11 cellular contexts compared by ENCODE assay signal in the genomic region with DNA sequence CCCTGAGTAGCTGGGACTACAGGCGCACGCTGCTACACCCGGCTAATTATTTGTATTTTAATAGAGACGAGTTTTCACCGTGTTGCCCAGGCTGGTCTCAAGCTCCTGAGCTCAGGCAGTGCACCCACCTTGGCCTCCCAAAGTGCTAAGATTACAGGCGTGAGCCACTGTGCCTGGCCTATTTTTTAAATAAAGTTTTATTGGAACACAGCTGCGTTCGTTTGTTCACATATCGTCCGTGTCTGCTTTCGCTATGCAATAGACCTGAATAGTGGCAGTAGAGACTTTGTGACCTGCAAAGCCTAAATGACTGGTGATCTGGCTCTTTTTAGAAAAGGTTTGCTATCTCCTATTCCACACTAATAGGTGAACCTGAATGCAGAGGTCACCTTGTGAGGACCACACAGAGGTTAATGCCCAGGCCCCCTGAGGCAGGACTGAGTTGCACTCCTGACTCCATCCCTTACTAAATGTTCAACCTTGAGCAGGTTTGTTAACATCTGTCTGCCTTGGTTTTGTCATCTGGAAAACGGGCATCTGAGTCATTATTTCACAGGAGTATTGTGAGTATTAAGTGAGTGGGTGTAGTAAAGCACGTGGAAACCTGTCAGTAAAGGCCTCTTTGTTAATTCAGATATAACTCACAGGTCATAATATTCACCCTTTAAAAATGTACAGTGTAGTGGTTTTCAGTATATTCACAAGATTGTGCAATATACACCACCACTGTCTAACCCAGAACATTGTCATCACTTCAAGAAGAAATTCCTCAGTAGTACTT.
DNase-seq lines count a peak whose midpoint lies in the region; ATAC-seq, FAIRE-seq and TF ChIP-seq lines count a peak whose summit lies in the region.
"Had no signal": no experiment of that assay in that cellular context is flagged by ENCODE, and none has a peak within 500 bp of the region (broad histone marks: within the 10 kb centered on the region; RNA-seq: fewer than 3 reads in every experiment).

No MANE protein-coding gene starts in this region.

- peak overlapping the region; percentile 84 for H3K27ac ChIP-seq in upper lobe of right lung
- no peak overlapping the region for H3K27ac ChIP-seq in small intestine (ENCODE audit: low read depth in 1 of 2, low read length in 1 of 2)

- H3K36me3 Mint-ChIP-seq in activated naive CD4-positive, alpha-beta T cell treated with anti-CD3 and anti-CD28 coated beads, Interleukin-2, amount 50 U/mL, for 72 hours = peaks cover 17 to 24% of the 10 kb centered on the region in 2 donors
- peaks cover 43% of the 10 kb centered on the region for H3K36me3 Mint-ChIP-seq in activated T-helper 1 cell treated with anti-CD3 and anti-CD28 coated beads, Interleukin-12 subunit alpha, Interleukin-12 subunit beta, Interleukin-2, Interleukin-4 antibody, amounts not matched to agents 30 ng/mL and 10 ng/mL and 1 ng/mL, durations not matched to agents 14 hours and 24 hours and 36 hours (ENCODE audit: low read depth)

- whole genome bisulfite sequencing in small intestine, 3 donors = 91 to 92% (median 92%) methylated on average over 13 of the region's 13 CpGs

- H3K27ac Mint-ChIP-seq in activated naive CD4-positive, alpha-beta T cell treated with anti-CD3 and anti-CD28 coated beads, Interleukin-2, amount 50 U/mL, for 72 hours = peak overlapping the region; percentile 70 to 92
- peak overlapping the region; percentile 78 for H3K27ac Mint-ChIP-seq in activated T-helper 1 cell treated with anti-CD3 and anti-CD28 coated beads, Interleukin-12 subunit alpha, Interleukin-12 subunit beta, Interleukin-2, Interleukin-4 antibody, amounts not matched to agents 30 ng/mL and 10 ng/mL and 1 ng/mL, durations not matched to agents 14 hours and 24 hours and 36 hours

- peaks cover 0 to 4% of the 10 kb centered on the region in 2 donors for H3K9me3 Mint-ChIP-seq in activated naive CD4-positive, alpha-beta T cell treated with anti-CD3 and anti-CD28 coated beads, Interleukin-2, amount 50 U/mL, for 72 hours
- peaks cover 11% of the 10 kb centered on the region for H3K9me3 Mint-ChIP-seq in activated T-helper 1 cell treated with anti-CD3 and anti-CD28 coated beads, Interleukin-12 subunit alpha, Interleukin-12 subunit beta, Interleukin-2, Interleukin-4 antibody, amounts not matched to agents 30 ng/mL and 10 ng/mL and 1 ng/mL, durations not matched to agents 14 hours and 24 hours and 36 hours

- TF ChIP-seq CTCF in fibroblast of villous mesenchyme (IDR thresholded peaks at IDR 0.05; ENCODE audit: insufficient read depth, low read depth, low read length) (no peak), upper lobe of right lung (IDR thresholded peaks at IDR 0.05) (no peak), BE2C (IDR thresholded peaks at IDR 0.05; ENCODE audit: low read depth, low read length) (no peak)

- no peaks in the 10 kb centered on the region for H3K27me3 ChIP-seq in upper lobe of right lung
- H3K27me3 ChIP-seq in small intestine (ENCODE audit: control insufficient read depth in 2 of 2, insufficient read depth in 2 of 2, low read length in 2 of 2) = no peaks in the 10 kb centered on the region
- H3K27me3 ChIP-seq in BE2C = no peaks in the 10 kb centered on the region

- no peak for FAIRE-seq in small intestine (lab: Jason Lieb, UNC)

- peaks cover 63% of the 10 kb centered on the region for H3K4me1 Mint-ChIP-seq in activated T-helper 1 cell treated with anti-CD3 and anti-CD28 coated beads, Interleukin-12 subunit alpha, Interleukin-12 subunit beta, Interleukin-2, Interleukin-4 antibody, amounts not matched to agents 30 ng/mL and 10 ng/mL and 1 ng/mL, durations not matched to agents 14 hours and 24 hours and 36 hours (ENCODE audit: low read depth)

- H3K4me1 ChIP-seq in upper lobe of right lung = peaks cover 17% of the 10 kb centered on the region
- H3K4me1 ChIP-seq in small intestine (ENCODE audit: control insufficient read depth in 2 of 2, insufficient read depth in 1 of 2, low read depth in 1 of 2, low read length in 1 of 2) = peaks cover 0 to 3% of the 10 kb centered on the region in 2 donors
- no peaks in the 10 kb centered on the region for H3K4me1 ChIP-seq in BE2C
- H3K4me1 ChIP-seq: HAP-1 had no signal

- H3K4me3 Mint-ChIP-seq in activated T-helper 1 cell treated with anti-CD3 and anti-CD28 coated beads, Interleukin-12 subunit alpha, Interleukin-12 subunit beta, Interleukin-2, Interleukin-4 antibody, amounts not matched to agents 30 ng/mL and 10 ng/mL and 1 ng/mL, durations not matched to agents 14 hours and 24 hours and 36 hours = peak overlapping the region; percentile 19

- peak in 1 of 2 donors; percentile 19 for DNase-seq in activated naive CD4-positive, alpha-beta T cell treated with anti-CD3 and anti-CD28 coated beads, Interleukin-2, amount 50 U/mL, for 72 hours (ENCODE audit: low spot score in 2 of 2)
- no peak for DNase-seq in activated naive CD4-positive, alpha-beta T cell (lab: John Stamatoyannopoulos, UW)
- DNase-seq in activated T-helper 1 cell treated with anti-CD3 and anti-CD28 coated beads, Interleukin-12 subunit alpha, Interleukin-12 subunit beta, Interleukin-2, Interleukin-4 antibody, amounts not matched to agents 30 ng/mL and 10 ng/mL and 1 ng/mL, durations not matched to agents 14 hours and 24 hours and 36 hours (ENCODE audit: low spot score) = no peak
- DNase-seq in fibroblast of villous mesenchyme (ENCODE audit: low read depth) (peak; percentile 60), upper lobe of right lung (no peak), NCI-H187 (lab: John Stamatoyannopoulos, UW) (no peak), small intestine (no peak), BE2C (no peak)
- DNase-seq: cortex of kidney, NCI-H1930 had no signal

- H3K36me3 ChIP-seq in upper lobe of right lung (no peaks in the 10 kb centered on the region), small intestine (ENCODE audit: control insufficient read depth in 2 of 2, insufficient read depth in 2 of 2, low read length in 2 of 2) (no peaks in the 10 kb centered on the region), BE2C (no peaks in the 10 kb centered on the region)
- H3K36me3 ChIP-seq: HAP-1 had no signal

- no peaks in the 10 kb centered on the region for H3K27me3 Mint-ChIP-seq in activated T-helper 1 cell treated with anti-CD3 and anti-CD28 coated beads, Interleukin-12 subunit alpha, Interleukin-12 subunit beta, Interleukin-2, Interleukin-4 antibody, amounts not matched to agents 30 ng/mL and 10 ng/mL and 1 ng/mL, durations not matched to agents 14 hours and 24 hours and 36 hours (ENCODE audit: insufficient read depth)

- intact Hi-C loops in activated T-helper 1 cell treated with anti-CD3 and anti-CD28 coated beads, Interleukin-12 subunit alpha, Interleukin-12 subunit beta, Interleukin-2, Interleukin-4 antibody, amounts not matched to agents 30 ng/mL and 10 ng/mL and 1 ng/mL, durations not matched to agents 14 hours and 24 hours and 36 hours (cut with micrococcal nuclease) = loop anchor here (1.0 to 10.0 kb wide), 3 partner anchors 10 to 253 kb away; no protein-coding TSS in a partner anchor
- intact Hi-C loops in upper lobe of right lung (cut with DNase I) = no loop called here

- H3K9me3 ChIP-seq in upper lobe of right lung (no peaks in the 10 kb centered on the region), small intestine (ENCODE audit: control insufficient read depth, low read depth) (no peaks in the 10 kb centered on the region), BE2C (no peaks in the 10 kb centered on the region)
- H3K9me3 ChIP-seq: HAP-1 had no signal

- ATAC-seq in activated naive CD4-positive, alpha-beta T cell treated with anti-CD3 and anti-CD28 coated beads, Interleukin-2, amount 50 U/mL, for 72 hours = peak; percentile 75 to 76
- ATAC-seq in upper lobe of right lung = no peak

- no peak overlapping the region for H3K4me3 ChIP-seq in fibroblast of villous mesenchyme (ENCODE audit: low read depth, low read length)
- H3K4me3 ChIP-seq in upper lobe of right lung = no peak overlapping the region
- H3K4me3 ChIP-seq in small intestine (ENCODE audit: low read depth in 1 of 2, low read length in 2 of 2) = no peak overlapping the region
- no peak overlapping the region for H3K4me3 ChIP-seq in BE2C (ENCODE audit: low read depth, low read length)
- H3K4me3 ChIP-seq: HAP-1 had no signal
